Comparison of ENCODE assay signal across 1 cellular context in genomic region chr7:20331231-20331880, GRCh38.
TF ChIP-seq lines count a peak whose summit lies in the region.

No MANE protein-coding gene starts in this region.

TF ChIP-seq in HEK293, 187 proteins besides CTCF, POLR2A, EP300 and RAD21 (continued from another document):
- 0 out of 2 replicates have a peak, but pooled peaks have one; percentile 5 for TF ChIP-seq PRDM10 (tag by site-specific recombination; IDR thresholded peaks at IDR 0.05)
- TF ChIP-seq ZBTB20 (tag by site-specific recombination; IDR thresholded peaks at IDR 0.05) = peak; percentile 64
- TF ChIP-seq ZBTB6 (tag by site-specific recombination; IDR thresholded peaks at IDR 0.05) = no peak
- TF ChIP-seq ELK4 (IDR thresholded peaks at IDR 0.05; ENCODE audit: borderline replicate concordance, low read depth, low read length) = no peak
- TF ChIP-seq EGR2 (tag by site-specific recombination; IDR thresholded peaks at IDR 0.05; ENCODE audit: low read depth) = no peak
- TF ChIP-seq ZNF645 (tag by site-specific recombination; IDR thresholded peaks at IDR 0.05) = no peak
- peak; percentile 59; the same call in 1 of the 2 replicates for TF ChIP-seq ZSCAN30 (tag by site-specific recombination; IDR thresholded peaks at IDR 0.05)
- peak; percentile 82 for TF ChIP-seq ZBTB8A (tag by site-specific recombination; IDR thresholded peaks at IDR 0.05)
- TF ChIP-seq HOXD13 (CRISPR knock-in tag; IDR thresholded peaks at IDR 0.05; ENCODE audit: borderline replicate concordance) = no peak
- TF ChIP-seq ZNF777 (tag by site-specific recombination; IDR thresholded peaks at IDR 0.05; ENCODE audit: borderline replicate concordance) = peak; percentile 69; the same call in 1 of the 2 replicates
- TF ChIP-seq ZNF792 (tag by site-specific recombination; IDR thresholded peaks at IDR 0.05) = no peak
- no peak for TF ChIP-seq REST (tag by site-specific recombination; IDR thresholded peaks at IDR 0.05)
- no peak for TF ChIP-seq PATZ1 (tag by site-specific recombination; IDR thresholded peaks at IDR 0.05)
- TF ChIP-seq ZBTB49 (tag by site-specific recombination; IDR thresholded peaks at IDR 0.05; ENCODE audit: low read depth) = no peak
TF ChIP-seq in HEK293: peak in this region for 13.
